In genomic region chr15:55588070-55588817, GRCh38 we compare ENCODE assay signal across 8 cellular contexts. TPM values are rescaled to one million over a fixed set of nuclear protein-coding genes. Genes with fewer than 3 reads are reported as not detected.
DNase-seq lines count a peak whose midpoint lies in the region; ATAC-seq, FAIRE-seq and TF ChIP-seq lines count a peak whose summit lies in the region.

PYGO1 (minus strand) TSS chr15:55588345; CDS start chr15:55587883, 462 bp downstream.

- H3K27ac ChIP-seq in cardiac muscle cell (peak within 1 kb of the TSS; percentile 89), pancreas (peak within 1 kb of the TSS in 1 of 4 donors; percentile 60)

- WGBS in pancreas, 2 donors: 0 to 1% methylated on average over 40 to 107 of the region's 107 CpGs

- peak; percentile 8 for DNase-seq in NCI-H1694 treated with DMSO at 0.1 percent for 48 hours (lab: John Stamatoyannopoulos, UW)
- no peak for DNase-seq in NCI-H1694 (lab: John Stamatoyannopoulos, UW)
- DNase-seq in OCI-M1 (lab: John Stamatoyannopoulos, UW): peak; percentile 72
- DNase-seq in activated naive CD8-positive, alpha-beta T cell treated with anti-CD3 and anti-CD28 coated beads, Interleukin-2, amount 10 ng/mL, durations not matched to agents 7 days and 5 days: peak; percentile 54
- peak; percentile 79 to 83 for DNase-seq in cardiac muscle cell (ENCODE audit: low read depth in 1 of 2, low spot score in 1 of 2)
- DNase-seq in pancreas: peak; percentile 42 to 85 (median 61)
- no peak for DNase-seq in NCI-H187 treated with DMSO at 0.1 percent for 48 hours (lab: John Stamatoyannopoulos, UW)

- H3K27me3 ChIP-seq in cardiac muscle cell (no peaks in the 10 kb centered on the region), pancreas (no peaks in the 10 kb centered on the region)

- H3K4me3 Mint-ChIP-seq in activated naive CD8-positive, alpha-beta T cell treated with anti-CD3 and anti-CD28 coated beads, Interleukin-2, amount 10 ng/mL, durations not matched to agents 7 days and 5 days: peak within 1 kb of the TSS; percentile 64

- ATAC-seq in HG02884 (IDR thresholded peaks at IDR 0.05; ENCODE audit: unreplicated experiment) (peak; percentile 78), pancreas (peak; percentile 73 to 89 (median 88))
- peak; percentile 74 for ATAC-seq in activated naive CD8-positive, alpha-beta T cell treated with anti-CD3 and anti-CD28 coated beads, Interleukin-2, amount 10 ng/mL, durations not matched to agents 7 days and 5 days (ENCODE audit: low read depth)

- intact Hi-C loops in pancreas (cut with DNase I): no loop called here

- H3K36me3 ChIP-seq in cardiac muscle cell: no peaks in the 10 kb centered on the region
- H3K36me3 ChIP-seq in pancreas: no peaks in the 10 kb centered on the region

- H3K27ac Mint-ChIP-seq in activated naive CD8-positive, alpha-beta T cell treated with anti-CD3 and anti-CD28 coated beads, Interleukin-2, amount 10 ng/mL, durations not matched to agents 7 days and 5 days: no peak within 1 kb of the TSS

- H3K27me3 Mint-ChIP-seq in activated naive CD8-positive, alpha-beta T cell treated with anti-CD3 and anti-CD28 coated beads, Interleukin-2, amount 10 ng/mL, durations not matched to agents 7 days and 5 days: peaks cover 44% of the 10 kb centered on the region

- POLR2A ChIA-PET in activated naive CD8-positive, alpha-beta T cell treated with anti-CD3 and anti-CD28 coated beads, Interleukin-2, amount 10 ng/mL, durations not matched to agents 7 days and 5 days (lab: Charles Lee): no interaction called here

- H3K4me1 ChIP-seq in cardiac muscle cell (ENCODE audit: low read depth): peaks cover 9% of the 10 kb centered on the region
- H3K4me1 ChIP-seq in pancreas: no peaks in the 10 kb centered on the region

- H3K4me3 ChIP-seq in cardiac muscle cell (peak within 1 kb of the TSS; percentile 59), pancreas (peak within 1 kb of the TSS; percentile 53 to 65 (median 58))

- FAIRE-seq in pancreas (lab: Jason Lieb, UNC): no peak

- no peaks in the 10 kb centered on the region for H3K4me1 Mint-ChIP-seq in activated naive CD8-positive, alpha-beta T cell treated with anti-CD3 and anti-CD28 coated beads, Interleukin-2, amount 10 ng/mL, durations not matched to agents 7 days and 5 days

- no peak for TF ChIP-seq CTCF in cardiac muscle cell (IDR thresholded peaks at IDR 0.05; ENCODE audit: low read depth, low read length)
- no peak for TF ChIP-seq CTCF in pancreas (IDR thresholded peaks at IDR 0.05)

- H3K9me3 ChIP-seq in cardiac muscle cell (ENCODE audit: low read depth) (no peaks in the 10 kb centered on the region), pancreas (no peaks in the 10 kb centered on the region)

- H3K36me3 Mint-ChIP-seq in activated naive CD8-positive, alpha-beta T cell treated with anti-CD3 and anti-CD28 coated beads, Interleukin-2, amount 10 ng/mL, durations not matched to agents 7 days and 5 days: no peaks in the 10 kb centered on the region

- H3K9me3 Mint-ChIP-seq in activated naive CD8-positive, alpha-beta T cell treated with anti-CD3 and anti-CD28 coated beads, Interleukin-2, amount 10 ng/mL, durations not matched to agents 7 days and 5 days: peaks cover 2% of the 10 kb centered on the region

RNA-seq across cellular contexts. Expression of gene PYGO1, which starts in this region (rescaled TPM):
- total RNA-seq in activated naive CD8-positive, alpha-beta T cell treated with anti-CD3 and anti-CD28 coated beads, Interleukin-2, amount 10 ng/mL, durations not matched to agents 7 days and 5 days: not detected
- total RNA-seq in cardiac muscle cell (7.3 and 10.7 TPM in 2 replicates), pancreas (1 to 10 TPM; 1.4 to 2.3 (median 2.2) TPM)
- polyA plus RNA-seq in cardiac muscle cell (5.4 and 7.2 TPM in 2 replicates), pancreas (under 1 TPM; 0.34 to 0.73 TPM)

Comparison
In these comparisons a context has a peak if more than half of its experiments do, and no peak if none do; other contexts are left out.
1. DNase-seq: peak in NCI-H1694 treated with DMSO at 0.1 percent for 48 hours (single experiment), OCI-M1 (single experiment), cardiac muscle cell (2 of 2) and pancreas (6 of 6); none in NCI-H1694 (single experiment) and NCI-H187 treated with DMSO at 0.1 percent for 48 hours (single experiment).
2. Peak in DNase-seq and ATAC-seq in activated naive CD8-positive, alpha-beta T cell treated with anti-CD3 and anti-CD28 coated beads, Interleukin-2, amount 10 ng/mL, durations not matched to agents 7 days and 5 days; RNA of the gene not detected or under 1 TPM.
3. Peak in every context shown above with its lines, with median percentiles within 50 percentile points of each other: ATAC-seq.